1 cellular context compared by ENCODE assay signal in genomic region chr7:54664235-54665228, GRCh38.
TF ChIP-seq lines count a peak whose summit lies in the region.

No MANE protein-coding gene starts in this region.

TF ChIP-seq in IMR-90, 13 proteins besides CTCF, POLR2A, EP300 and RAD21 (continued from another document):
- TF ChIP-seq, protein P1, sequence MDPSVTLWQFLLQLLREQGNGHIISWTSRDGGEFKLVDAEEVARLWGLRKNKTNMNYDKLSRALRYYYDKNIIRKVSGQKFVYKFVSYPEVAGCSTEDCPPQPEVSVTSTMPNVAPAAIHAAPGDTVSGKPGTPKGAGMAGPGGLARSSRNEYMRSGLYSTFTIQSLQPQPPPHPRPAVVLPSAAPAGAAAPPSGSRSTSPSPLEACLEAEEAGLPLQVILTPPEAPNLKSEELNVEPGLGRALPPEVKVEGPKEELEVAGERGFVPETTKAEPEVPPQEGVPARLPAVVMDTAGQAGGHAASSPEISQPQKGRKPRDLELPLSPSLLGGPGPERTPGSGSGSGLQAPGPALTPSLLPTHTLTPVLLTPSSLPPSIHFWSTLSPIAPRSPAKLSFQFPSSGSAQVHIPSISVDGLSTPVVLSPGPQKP (IDR thresholded peaks at IDR 0.05; ENCODE audit: borderline replicate concordance, low read depth, low read length), result no peak
- no peak for TF ChIP-seq MXI1 (IDR thresholded peaks at IDR 0.05; ENCODE audit: borderline replicate concordance, low read depth, low read length)
- no peak for TF ChIP-seq BHLHE40 (IDR thresholded peaks at IDR 0.05; ENCODE audit: low read depth, low read length)
